In genomic region chr6:24883618-24884017, GRCh38 we compare ENCODE assay signal across 9 cellular contexts. TPM values are rescaled to one million over a fixed set of nuclear protein-coding genes. Genes with fewer than 3 reads are reported as not detected.
DNase-seq lines count a peak whose midpoint lies in the region; ATAC-seq lines count a peak whose summit lies in the region.
"Had no signal": no experiment of that assay in that cellular context is flagged by ENCODE, and none has a peak within 500 bp of the region (broad histone marks: within the 10 kb centered on the region; RNA-seq: fewer than 3 reads in every experiment).

No MANE protein-coding gene starts in this region.

- no peaks in the 10 kb centered on the region for H3K27me3 ChIP-seq in H7 (ENCODE audit: control insufficient read depth, insufficient read depth, low read length)

- DNase-seq in activated CD4-positive, alpha-beta T cell treated with anti-CD3 and anti-CD28 coated beads, Interleukin-2, amount 50 U/mL, for 4 hours = peak; percentile 11 to 20
- DNase-seq in non-pigmented ciliary epithelial cell (ENCODE audit: low read depth) (peak; percentile 36), LoVo (ENCODE audit: low spot score) (no peak), AML-193 (lab: John Stamatoyannopoulos, UW) (no peak), H7 (no peak), NCI-H510A treated with DMSO at 0.1 percent for 48 hours (lab: John Stamatoyannopoulos, UW) (no peak)
- DNase-seq: effector CD4-positive, alpha-beta T cell had no signal

- no peak overlapping the region for H3K4me3 ChIP-seq in H7 (ENCODE audit: insufficient read depth, low read depth, low read length)

- peak; percentile 70 for ATAC-seq in GM18861 (IDR thresholded peaks at IDR 0.05; ENCODE audit: unreplicated experiment)
- ATAC-seq in HG02885 (IDR thresholded peaks at IDR 0.05; ENCODE audit: poor library complexity, unreplicated experiment) = peak; percentile 62

- no peaks in the 10 kb centered on the region for H3K36me3 ChIP-seq in H7 (replicated peaks; ENCODE audit: control insufficient read depth, insufficient read depth, low read length)

RNA-seq across cellular contexts. Expression of gene RIPOR2, which starts 52.1 kb away (rescaled TPM):
- total RNA-seq in H7 (2014; rRNA removed; shearing (Covaris generic)) = 0.22 and 0.31 TPM in 2 replicates

Comparison
In these comparisons a context has a peak if more than half of its experiments do, and no peak if none do; other contexts are left out.
1. DNase-seq: peak in activated CD4-positive, alpha-beta T cell treated with anti-CD3 and anti-CD28 coated beads, Interleukin-2, amount 50 U/mL, for 4 hours (2 of 2) and non-pigmented ciliary epithelial cell (single experiment); none in LoVo (single experiment), AML-193 (0 of 2), H7 (single experiment) and NCI-H510A treated with DMSO at 0.1 percent for 48 hours (single experiment).